In the genomic region with DNA sequence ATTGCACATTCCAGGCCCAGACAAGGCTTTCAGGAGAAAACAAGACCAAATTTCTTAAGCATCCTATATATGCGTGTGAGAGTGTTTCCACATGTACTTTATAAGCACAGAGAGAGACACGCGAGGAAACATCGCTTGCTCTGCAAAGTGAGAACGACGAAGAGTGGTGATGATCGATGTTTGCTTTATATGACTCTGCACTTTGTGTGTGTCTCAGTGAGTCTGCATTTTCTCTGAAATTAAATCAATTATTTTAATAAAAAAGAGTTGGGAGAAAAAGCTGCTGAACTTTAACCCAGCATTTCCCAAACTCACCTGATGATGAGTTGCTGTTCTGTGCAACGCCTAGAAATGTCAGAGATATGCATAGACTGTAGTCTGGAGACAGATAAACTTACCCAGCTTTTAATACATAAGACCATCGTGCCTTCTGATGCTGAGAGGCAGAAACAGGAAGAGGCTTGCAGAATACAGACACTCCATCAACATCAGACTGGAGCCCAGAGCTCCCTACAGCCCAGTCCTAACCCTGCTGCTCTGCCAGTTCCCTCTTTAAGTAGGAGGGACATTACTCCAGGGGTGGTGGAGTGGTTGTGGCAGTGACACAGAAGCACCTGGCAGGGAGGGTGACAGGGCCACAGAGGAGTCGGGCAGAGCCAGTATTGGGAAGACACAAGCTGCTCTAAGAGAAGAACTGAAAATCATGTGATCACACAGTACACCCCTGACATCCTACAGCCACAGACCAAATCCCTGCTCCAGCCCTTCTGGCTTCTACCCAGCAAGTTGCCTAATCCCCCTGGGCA, we compare ENCODE assay signal across 18 cellular contexts.
DNase-seq lines count a peak whose midpoint lies in the region; ATAC-seq and TF ChIP-seq lines count a peak whose summit lies in the region.
"Had no signal": no experiment of that assay in that cellular context is flagged by ENCODE, and none has a peak within 500 bp of the region (broad histone marks: within the 10 kb centered on the region; RNA-seq: fewer than 3 reads in every experiment).

No MANE protein-coding gene starts in this region.

- H3K4me1 ChIP-seq in left lung, result no peaks in the 10 kb centered on the region
- H3K4me1 ChIP-seq in tibial nerve, result peaks cover 0 to 24% (median 4%) of the 10 kb centered on the region in 4 donors
- H3K4me1 ChIP-seq: foreskin keratinocyte had no signal

- H3K27me3 ChIP-seq in left lung (no peaks in the 10 kb centered on the region), tibial nerve (no peaks in the 10 kb centered on the region)
- H3K27me3 ChIP-seq: cardiac muscle cell had no signal

- no peak for TF ChIP-seq CTCF in left lung (IDR thresholded peaks at IDR 0.05)
- no peak for TF ChIP-seq CTCF in tibial nerve (IDR thresholded peaks at IDR 0.05)

- peak; percentile 31 for ATAC-seq in left lung
- no peak for ATAC-seq in GM18858 (IDR thresholded peaks at IDR 0.05; ENCODE audit: unreplicated experiment)
- ATAC-seq: foreskin keratinocyte had no signal

- H3K9me3 ChIP-seq in left lung (no peaks in the 10 kb centered on the region), tibial nerve (no peaks in the 10 kb centered on the region)

- WGBS in tibial nerve, 2 donors, result 82 to 84% methylated on average over 10 of the region's 10 CpGs

- TF ChIP-seq POLR2A in tibial nerve (IDR thresholded peaks at IDR 0.05), result no peak

- peak; percentile 40 for DNase-seq in NCI-H82 (lab: John Stamatoyannopoulos, UW)
- no peak for DNase-seq in NCI-H82 treated with DMSO at 0.1 percent for 48 hours (lab: John Stamatoyannopoulos, UW; ENCODE audit: unreplicated experiment)
- peak; percentile 44 for DNase-seq in amniotic epithelial cell (ENCODE audit: low read depth)
- DNase-seq in left lung, result no peak
- DNase-seq in tibial nerve (ENCODE audit: low spot score in 2 of 2), result peak; percentile 71 to 87
- DNase-seq in stimulated activated naive CD4-positive, alpha-beta T cell treated with Interleukin-2 at 50 U/mL for 16 hours (lab: John Stamatoyannopoulos, UW), result no peak
- DNase-seq in NCI-H748 (lab: John Stamatoyannopoulos, UW; ENCODE audit: unreplicated experiment), result no peak
- DNase-seq: activated CD4-positive, alpha-beta T cell treated with anti-CD3 and anti-CD28 coated beads, Interleukin-2, amount 10 ng/mL, durations not matched to agents 24 days and 14 days; activated naive CD4-positive, alpha-beta T cell treated with anti-CD3 and anti-CD28 coated beads, Interleukin-2, amount 50 U/mL, for 16 hours; CD8-positive, alpha-beta memory T cell; effector CD8-positive, alpha-beta T cell; foreskin keratinocyte; H9; NCI-H2081 treated with DMSO at 0.1 percent for 48 hours; stimulated activated CD4-positive, alpha-beta T cell treated with anti-CD3 and anti-CD28 coated beads, Interleukin-4, amount 100 ng/mL, for 24 hours; trophoblast cell had no signal

- no peak overlapping the region for H3K27ac ChIP-seq in left lung
- H3K27ac ChIP-seq in tibial nerve, result peak overlapping the region in 1 of 4 donors; percentile 38
- H3K27ac ChIP-seq: cardiac muscle cell, foreskin keratinocyte had no signal

- TF ChIP-seq EP300 in tibial nerve (IDR thresholded peaks at IDR 0.05), result no peak

- intact Hi-C loops in left lung (cut with DNase I), result no loop called here

- H3K36me3 ChIP-seq in left lung, result no peaks in the 10 kb centered on the region
- no peaks in the 10 kb centered on the region for H3K36me3 ChIP-seq in tibial nerve
- H3K36me3 ChIP-seq: cardiac muscle cell had no signal

- H3K4me3 ChIP-seq in left lung (no peak overlapping the region), tibial nerve (no peak overlapping the region)
- H3K4me3 ChIP-seq: cardiac muscle cell had no signal

Comparison
In these comparisons a context has a peak if more than half of its experiments do, and no peak if none do; other contexts are left out.
1. DNase-seq: peak in NCI-H82 (single experiment), amniotic epithelial cell (single experiment) and tibial nerve (2 of 2); none in NCI-H82 treated with DMSO at 0.1 percent for 48 hours (single experiment), left lung (0 of 2), stimulated activated naive CD4-positive, alpha-beta T cell treated with Interleukin-2 at 50 U/mL for 16 hours (single experiment) and NCI-H748 (single experiment).